ENCODE assay signal across 16 cellular contexts in genomic region chr7:699260-700170, GRCh38. TPM values are rescaled to one million over a fixed set of nuclear protein-coding genes. Genes with fewer than 3 reads are reported as not detected.
DNase-seq lines count a peak whose midpoint lies in the region; ATAC-seq and TF ChIP-seq lines count a peak whose summit lies in the region.
"Had no signal": no experiment of that assay in that cellular context is flagged by ENCODE, and none has a peak within 500 bp of the region (broad histone marks: within the 10 kb centered on the region; RNA-seq: fewer than 3 reads in every experiment).

No MANE protein-coding gene starts in this region.

- intact Hi-C loops in IMR-90 (cut with micrococcal nuclease) (no loop called here), adrenal gland (cut with DNase I) (no loop called here), right cardiac atrium (cut with DNase I) (no loop called here), posterior vena cava (cut with DNase I) (no loop called here)

- H3K27me3 ChIP-seq in IMR-90 (ENCODE audit: control insufficient read depth, insufficient read depth, low read length) = no peaks in the 10 kb centered on the region
- no peaks in the 10 kb centered on the region for H3K27me3 ChIP-seq in adrenal gland
- H3K27me3 ChIP-seq in right cardiac atrium (ENCODE audit: control insufficient read depth, insufficient read depth) = no peaks in the 10 kb centered on the region

- no peak overlapping the region for H2BK5ac ChIP-seq in IMR-90 (ENCODE audit: low read depth, low read length, poor library complexity, severe bottlenecking)

- H3K4me1 ChIP-seq in IMR-90 (ENCODE audit: control insufficient read depth, insufficient read depth, low read length) (peaks cover 3% of the 10 kb centered on the region; the same call in 1 of the 2 replicates), adrenal gland (replicated peaks in 1 of 2) (no peaks in the 10 kb centered on the region), right cardiac atrium (ENCODE audit: control insufficient read depth, insufficient read depth, low read length) (no peaks in the 10 kb centered on the region)

- peaks cover 5% of the 10 kb centered on the region; the same call in 1 of the 2 replicates for H3K9me1 ChIP-seq in IMR-90 (ENCODE audit: insufficient read depth, low read length)

- no peak overlapping the region for H2BK20ac ChIP-seq in IMR-90 (ENCODE audit: low read depth, low read length)

- no peak overlapping the region for H2BK15ac ChIP-seq in IMR-90 (ENCODE audit: low read depth, low read length)

- TF ChIP-seq RAD21 in IMR-90 (IDR thresholded peaks at IDR 0.05; ENCODE audit: low read length) = no peak

- H3K36me3 ChIP-seq in IMR-90 (ENCODE audit: control insufficient read depth, insufficient read depth, low read length) (no peaks in the 10 kb centered on the region; the same call in 1 of the 2 replicates), adrenal gland (replicated peaks in 1 of 2) (no peaks in the 10 kb centered on the region)

- POLR2A ChIA-PET in IMR-90 (lab: Charles Lee; ENCODE audit: unreplicated experiment) = no interaction called here

- H3K23ac ChIP-seq in IMR-90 (ENCODE audit: low read depth, low read length) = no peak overlapping the region

- BruUV-seq in IMR-90 (replicated peaks; lab: Mats Ljungman, UMichigan) = no TSS peak

- H2AK9ac ChIP-seq in IMR-90 (replicated peaks; ENCODE audit: low read depth, low read length, poor library complexity) = peak overlapping the region; percentile 42

- H3K4me2 ChIP-seq in IMR-90 (ENCODE audit: low read depth, low read length) = no peak overlapping the region

- H3K27ac ChIP-seq in IMR-90 (ENCODE audit: insufficient read depth, low read length) = no peak overlapping the region
- H3K27ac ChIP-seq in adrenal gland = peak overlapping the region in 1 of 5 donors; percentile 49
- no peak overlapping the region for H3K27ac ChIP-seq in right cardiac atrium (ENCODE audit: low read length)

- H4K20me1 ChIP-seq in IMR-90 (ENCODE audit: insufficient read depth, low read length) = no peaks in the 10 kb centered on the region

- H3K9ac ChIP-seq in IMR-90 (ENCODE audit: low read depth, low read length) = no peak overlapping the region

- TF ChIP-seq CTCF in IMR-90 (conservative IDR thresholded peaks at IDR 0.05; ENCODE audit: low read depth, low read length) (no peak), adrenal gland (IDR thresholded peaks at IDR 0.05) (no peak)

- no peak overlapping the region for H4K5ac ChIP-seq in IMR-90 (ENCODE audit: low read depth, low read length)

- in situ Hi-C loops in IMR-90 (cut with MboI; ENCODE audit: low sequenced_read_pairs) = no loop called here

- no peak overlapping the region for H4K8ac ChIP-seq in IMR-90 (ENCODE audit: low read depth in 2 of 2, low read length in 2 of 2)

- H2BK120ac ChIP-seq in IMR-90 (ENCODE audit: low read depth, low read length) = no peak overlapping the region

- H3K18ac ChIP-seq in IMR-90 (ENCODE audit: low read depth, low read length) = no peak overlapping the region

- TF ChIP-seq POLR2A in IMR-90 (IDR thresholded peaks at IDR 0.05; ENCODE audit: low read depth, low read length) (no peak), adrenal gland (IDR thresholded peaks at IDR 0.05) (no peak)

- DNase-seq in IMR-90 (peak; percentile 20), adrenal gland (peak in 4 of 7 donors; percentile 25 to 59 (median 26)), right cardiac atrium (peak in 1 of 3 donors; percentile 66), posterior vena cava (ENCODE audit: low spot score) (peak; percentile 59), kidney glomerular epithelial cell (lab: John Stamatoyannopoulos, UW) (no peak), glomerular visceral epithelial cell (ENCODE audit: extremely low spot score) (no peak)
- DNase-seq: activated CD4-positive, alpha-beta T cell treated with anti-CD3 and anti-CD28 coated beads for 36 hours; activated CD8-positive, alpha-beta memory T cell treated with anti-CD3 and anti-CD28 coated beads, Interleukin-2, amount 50 U/mL, for 4 hours; Calu3; natural killer cell; SHP77 treated with DMSO at 0.1 percent for 48 hours; T-helper 2 cell had no signal

- WGBS in IMR-90 (ENCODE audit: extremely low coverage in 2 of 2, insufficient read length in 1 of 2), 2 experiments = 76% methylated on average over 15 of the region's 24 CpGs; no CpG with 5 or more reads in 1 of the 2 experiments
- 74 to 77% (median 75%) methylated on average over 23 to 24 of the region's 24 CpGs for WGBS in adrenal gland, 4 donors
- 55% methylated on average over 24 of the region's 24 CpGs for WGBS in right cardiac atrium

- CTCF ChIA-PET in IMR-90 (lab: Yijun Ruan, JAX) = no interaction called here

- no peak overlapping the region for H3K56ac ChIP-seq in IMR-90 (ENCODE audit: extremely low read depth, insufficient read depth, low read length)

- dilution Hi-C loops in IMR-90 (cut with HindIII; ENCODE audit: low sequenced_read_pairs, unreplicated experiment) = no loop called here

- H2AK5ac ChIP-seq in IMR-90 (ENCODE audit: low read depth, low read length) = no peak overlapping the region

- ATAC-seq in IMR-90 (ENCODE audit: low read depth) (peak; percentile 59), right cardiac atrium (peak; percentile 81 to 82), SK-N-SH treated with all-trans-retinoic acid at 6 μM for 48 hours (no peak), HG02610 (IDR thresholded peaks at IDR 0.05; ENCODE audit: unreplicated experiment) (no peak)
- ATAC-seq: activated CD4-positive, alpha-beta T cell treated with anti-CD3 and anti-CD28 coated beads for 36 hours; GM12878 had no signal

- no peak overlapping the region for H4K91ac ChIP-seq in IMR-90 (ENCODE audit: insufficient read depth, low read depth, low read length)

- H3K79me1 ChIP-seq in IMR-90 (ENCODE audit: low read depth in 1 of 2, low read length in 2 of 2) = no peaks in the 10 kb centered on the region

- H3K4me3 ChIP-seq in IMR-90 (ENCODE audit: insufficient read depth, low read depth, low read length) (no peak overlapping the region), adrenal gland (no peak overlapping the region), right cardiac atrium (ENCODE audit: low read length) (no peak overlapping the region)
- H3K4me3 ChIP-seq: GM12878, lung had no signal

- peak overlapping the region; percentile 32 for H2AFZ ChIP-seq in IMR-90 (replicated peaks; ENCODE audit: low read length, poor library complexity)

- H3K14ac ChIP-seq in IMR-90 (replicated peaks; ENCODE audit: low read depth, low read length) = no peak overlapping the region; the same call in 1 of the 2 replicates

- H3K4ac ChIP-seq in IMR-90 (ENCODE audit: low read depth, low read length) = no peak overlapping the region

- H3K9me3 ChIP-seq in IMR-90 (ENCODE audit: control insufficient read depth, insufficient read depth, low read length) = 0 out of 2 replicates have a peak, but pooled peaks cover 3% of the 10 kb centered on the region
- no peaks in the 10 kb centered on the region for H3K9me3 ChIP-seq in adrenal gland (replicated peaks in 1 of 3)
- H3K9me3 ChIP-seq in right cardiac atrium (ENCODE audit: control insufficient read depth, low read length) = no peaks in the 10 kb centered on the region

TF ChIP-seq in IMR-90, 13 proteins besides CTCF, POLR2A, EP300 and RAD21 (continues in another document):
- TF ChIP-seq, protein P1, sequence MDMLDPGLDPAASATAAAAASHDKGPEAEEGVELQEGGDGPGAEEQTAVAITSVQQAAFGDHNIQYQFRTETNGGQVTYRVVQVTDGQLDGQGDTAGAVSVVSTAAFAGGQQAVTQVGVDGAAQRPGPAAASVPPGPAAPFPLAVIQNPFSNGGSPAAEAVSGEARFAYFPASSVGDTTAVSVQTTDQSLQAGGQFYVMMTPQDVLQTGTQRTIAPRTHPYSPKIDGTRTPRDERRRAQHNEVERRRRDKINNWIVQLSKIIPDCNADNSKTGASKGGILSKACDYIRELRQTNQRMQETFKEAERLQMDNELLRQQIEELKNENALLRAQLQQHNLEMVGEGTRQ (IDR thresholded peaks at IDR 0.05; ENCODE audit: low read depth, low read length) = no peak
- TF ChIP-seq CHD1 (IDR thresholded peaks at IDR 0.05; ENCODE audit: low read depth, low read length) (no peak), SMC3 (IDR thresholded peaks at IDR 0.05; ENCODE audit: low read depth, low read length) (no peak), BHLHE40 (IDR thresholded peaks at IDR 0.05; ENCODE audit: low read depth, low read length) (no peak), MAFK (IDR thresholded peaks at IDR 0.05; ENCODE audit: low read depth, low read length) (no peak), RFX5 (IDR thresholded peaks at IDR 0.05; ENCODE audit: low read depth, low read length) (no peak)

TF ChIP-seq in SK-N-SH treated with all-trans-retinoic acid at 6 μM for 48 hours, 23 proteins besides CTCF, POLR2A, EP300 and RAD21 (continues in another document):
- TF ChIP-seq ZNF70 (CRISPR knock-in tag; IDR thresholded peaks at IDR 0.05) (no peak), CREB5 (CRISPR knock-in tag; IDR thresholded peaks at IDR 0.05; ENCODE audit: low read depth) (no peak)

RNA-seq across cellular contexts. Expression of gene DNAAF5, which starts 27.0 kb away (rescaled TPM):
- 12.4 and 13.9 TPM in 2 replicates for total RNA-seq in IMR-90 (2012; rRNA removed)
- polyA plus RNA-seq in IMR-90 (2012; rRNA removed) = 32.6 and 36.1 TPM in 2 replicates
- polyA plus RNA-seq in IMR-90 (2012; cell fraction: cytosol; rRNA removed) = 31.6 and 49.2 TPM in 2 replicates
- 25.7 and 57.6 TPM in 2 replicates for polyA plus RNA-seq in IMR-90 (2012; cell fraction: nucleus; rRNA removed; ENCODE audit: low replicate concordance)
- total RNA-seq in adrenal gland = 10 to 100 TPM; 14.5 to 32.7 (median 23.4) TPM
- polyA plus RNA-seq in adrenal gland = 10 to 100 TPM in 1 of 3 donors, 1 to 10 TPM in 2; 7.9 to 11.1 (median 8.8) TPM
- 10 to 100 TPM; 12.0 to 20.7 (median 16.1) TPM for total RNA-seq in right cardiac atrium
- polyA plus RNA-seq in right cardiac atrium = 10.2 TPM
- total RNA-seq in posterior vena cava = 10 to 100 TPM; 12.6 to 16.9 TPM

RNA-seq across cellular contexts. Expression of gene PRKAR1B, which starts 27.6 kb away (rescaled TPM):
- total RNA-seq in IMR-90 (2012; rRNA removed) = 14.7 and 15.2 TPM in 2 replicates
- 19.8 and 20.2 TPM in 2 replicates for polyA plus RNA-seq in IMR-90 (2012; rRNA removed)
- 12.5 and 20.6 TPM in 2 replicates for polyA plus RNA-seq in IMR-90 (2012; cell fraction: cytosol; rRNA removed)
- 21.9 and 29.1 TPM in 2 replicates for polyA plus RNA-seq in IMR-90 (2012; cell fraction: nucleus; rRNA removed; ENCODE audit: low replicate concordance)
- total RNA-seq in adrenal gland = 10 to 100 TPM in 7 of 8 donors, 1 to 10 TPM in 1; 5.2 to 21.5 (median 13.6) TPM
- 10 to 100 TPM in 1 of 3 donors, 1 to 10 TPM in 2; 8.4 to 17.3 (median 8.7) TPM for polyA plus RNA-seq in adrenal gland
- total RNA-seq in right cardiac atrium = 10 to 100 TPM; 22.6 to 38.3 (median 25.1) TPM
- 20.7 TPM for polyA plus RNA-seq in right cardiac atrium
- 10 to 100 TPM; 10.1 TPM for total RNA-seq in posterior vena cava

Comparison
In these comparisons a context has a peak if more than half of its experiments do, and no peak if none do; other contexts are left out.
1. ATAC-seq: peak in IMR-90 (single experiment) and right cardiac atrium (2 of 2); none in SK-N-SH treated with all-trans-retinoic acid at 6 μM for 48 hours (single experiment) and HG02610 (single experiment).
2. DNase-seq: peak in IMR-90 (single experiment), adrenal gland (4 of 7) and posterior vena cava (single experiment); none in kidney glomerular epithelial cell (single experiment) and glomerular visceral epithelial cell (single experiment).